Comparison of ENCODE assay signal across 8 cellular contexts in genomic region chr17:69581061-69581955, GRCh38.
DNase-seq lines count a peak whose midpoint lies in the region; ATAC-seq and TF ChIP-seq lines count a peak whose summit lies in the region.

No MANE protein-coding gene starts in this region.

- H3K36me3 ChIP-seq in thymus (ENCODE audit: control insufficient read depth, insufficient read depth) (no peaks in the 10 kb centered on the region), brain microvascular endothelial cell (replicated peaks) (no peaks in the 10 kb centered on the region)

- in situ Hi-C loops in Caki2 (cut with HindIII; ENCODE audit: low pct_unique_long_range_greater_than_20kb, low sequenced_read_pairs) (no loop called here), astrocyte of the spinal cord (cut with HindIII; ENCODE audit: low sequenced_read_pairs) (no loop called here), brain microvascular endothelial cell (cut with HindIII; ENCODE audit: low pct_ligation_motif_present, low sequenced_read_pairs) (no loop called here)

- H3K27ac ChIP-seq in thymus (ENCODE audit: low read depth) (peak overlapping the region; percentile 93), brain microvascular endothelial cell (no peak overlapping the region)

- no peak overlapping the region for H3K4me3 ChIP-seq in astrocyte of the spinal cord (ENCODE audit: low read depth, low read length)
- H3K4me3 ChIP-seq in thymus (ENCODE audit: low read length) = peak overlapping the region; percentile 41
- no peak overlapping the region for H3K4me3 ChIP-seq in brain microvascular endothelial cell (ENCODE audit: low read depth, low read length)

- no peaks in the 10 kb centered on the region for H3K27me3 ChIP-seq in thymus (ENCODE audit: control insufficient read depth, insufficient read depth)
- no peaks in the 10 kb centered on the region for H3K27me3 ChIP-seq in brain microvascular endothelial cell (replicated peaks)

- 9% methylated on average over 18 of the region's 18 CpGs for WGBS in thymus

- no peak for TF ChIP-seq CTCF in astrocyte of the spinal cord (IDR thresholded peaks at IDR 0.05; ENCODE audit: low read depth, low read length)
- TF ChIP-seq CTCF in brain microvascular endothelial cell (IDR thresholded peaks at IDR 0.05; ENCODE audit: low read depth, low read length, missing control alignments) = no peak

- peak; percentile 77 for ATAC-seq in GM19438 (IDR thresholded peaks at IDR 0.05; ENCODE audit: low read depth, unreplicated experiment)
- peak; percentile 74 for ATAC-seq in HG03439 (IDR thresholded peaks at IDR 0.05; ENCODE audit: unreplicated experiment)

- peak; percentile 43 for DNase-seq in Caki2 (ENCODE audit: low read depth)
- peak; percentile 51 for DNase-seq in astrocyte of the spinal cord (ENCODE audit: low read depth, low spot score)
- no peak for DNase-seq in OCI-M2 (lab: John Stamatoyannopoulos, UW; ENCODE audit: unreplicated experiment)
- DNase-seq in brain microvascular endothelial cell = no peak
- no peak for DNase-seq in activated effector memory CD4-positive, alpha-beta T cell treated with Interleukin-2 at 50 U/mL for 16 hours

- H3K4me1 ChIP-seq in thymus (ENCODE audit: control insufficient read depth, insufficient read depth, low read length) = peaks cover 22% of the 10 kb centered on the region

- H3K9me3 ChIP-seq in thymus (ENCODE audit: control insufficient read depth) = no peaks in the 10 kb centered on the region

Comparison
In these comparisons a context has a peak if more than half of its experiments do, and no peak if none do; other contexts are left out.
1. DNase-seq: peak in Caki2 (single experiment) and astrocyte of the spinal cord (single experiment); none in OCI-M2 (single experiment), brain microvascular endothelial cell (single experiment) and activated effector memory CD4-positive, alpha-beta T cell treated with Interleukin-2 at 50 U/mL for 16 hours (single experiment).